Comparison of ENCODE assay signal across 1 cellular context in genomic region chr5:136388474-136388873, GRCh38.
TF ChIP-seq lines count a peak whose summit lies in the region.

No MANE protein-coding gene starts in this region.

TF ChIP-seq in H1, 55 proteins besides CTCF, POLR2A, EP300 and RAD21:
- TF ChIP-seq RNF2 (IDR thresholded peaks at IDR 0.05; ENCODE audit: borderline replicate concordance, low read depth, low read length, missing control alignments, poor library complexity, severe bottlenecking) (no peak), E2F6 (IDR thresholded peaks at IDR 0.05) (no peak), CHD2 (IDR thresholded peaks at IDR 0.05; ENCODE audit: low read length) (no peak), SP4 (IDR thresholded peaks at IDR 0.05; ENCODE audit: low read length) (no peak), BACH1 (IDR thresholded peaks at IDR 0.05; ENCODE audit: low read length) (no peak), EGR1 (IDR thresholded peaks at IDR 0.05; ENCODE audit: borderline replicate concordance, low read depth, low read length) (no peak), CHD1 (IDR thresholded peaks at IDR 0.05; ENCODE audit: low read depth, low read length) (no peak), KDM4A (IDR thresholded peaks at IDR 0.05; ENCODE audit: low read depth, low read length, severe bottlenecking) (no peak)
